ENCODE assay signal across 8 cellular contexts in genomic region chr2:85741811-85742507, GRCh38. TPM values are rescaled to one million over a fixed set of nuclear protein-coding genes. Genes with fewer than 3 reads are reported as not detected.
DNase-seq lines count a peak whose midpoint lies in the region; ATAC-seq and TF ChIP-seq lines count a peak whose summit lies in the region.

No MANE protein-coding gene starts in this region.

- TF ChIP-seq CTCF in astrocyte of the spinal cord (IDR thresholded peaks at IDR 0.05; ENCODE audit: low read depth, low read length) = no peak

- no peak overlapping the region for H3K4me3 ChIP-seq in astrocyte of the spinal cord (ENCODE audit: low read depth, low read length)

- peak; percentile 93 for DNase-seq in M059J (ENCODE audit: low read depth)
- DNase-seq in astrocyte of the spinal cord (ENCODE audit: low read depth, low spot score) = peak; percentile 94
- peak; percentile 88 for DNase-seq in inferior parietal cortex (ENCODE audit: extremely low spot score)
- DNase-seq in smooth muscle cell of the brain vasculature (ENCODE audit: low read depth, low spot score) = peak; percentile 86
- no peak for DNase-seq in effector CD8-positive, alpha-beta T cell (lab: John Stamatoyannopoulos, UW)
- no peak for DNase-seq in germinal center (ENCODE audit: low spot score)

- in situ Hi-C loops in astrocyte of the spinal cord (cut with HindIII; ENCODE audit: low sequenced_read_pairs) = no loop called here

- no peak for ATAC-seq in GM21717 (IDR thresholded peaks at IDR 0.05; ENCODE audit: unreplicated experiment)
- no peak for ATAC-seq in HG02588 (IDR thresholded peaks at IDR 0.05; ENCODE audit: unreplicated experiment)

RNA-seq across cellular contexts. Expression of gene ATOH8, which starts 11.8 kb away (rescaled TPM):
- 21.4 and 43.0 TPM in 2 replicates for total RNA-seq in M059J (2014; rRNA removed; shearing (Covaris generic))

RNA-seq across cellular contexts. Expression of gene GNLY, which starts 47.8 kb away (rescaled TPM):
- total RNA-seq in M059J (2014; rRNA removed; shearing (Covaris generic)) = not detected in 2 replicates

Comparison
In these comparisons a context has a peak if more than half of its experiments do, and no peak if none do; other contexts are left out.
1. DNase-seq: peak in M059J (single experiment), astrocyte of the spinal cord (single experiment), inferior parietal cortex (single experiment) and smooth muscle cell of the brain vasculature (single experiment); none in effector CD8-positive, alpha-beta T cell (single experiment) and germinal center (single experiment).